In genomic region chr16:2237552-2238395, GRCh38 we compare ENCODE assay signal across 16 cellular contexts. TPM values are rescaled to one million over a fixed set of nuclear protein-coding genes. Genes with fewer than 3 reads are reported as not detected.
DNase-seq lines count a peak whose midpoint lies in the region; ATAC-seq, FAIRE-seq and TF ChIP-seq lines count a peak whose summit lies in the region.
"Had no signal": no experiment of that assay in that cellular context is flagged by ENCODE, and none has a peak within 500 bp of the region (broad histone marks: within the 10 kb centered on the region; RNA-seq: fewer than 3 reads in every experiment).

No MANE protein-coding gene starts in this region.

- no peak overlapping the region for H3K4me3 ChIP-seq in lower lobe of right lung

- H3K4me1 Mint-ChIP-seq in H9: peaks cover 0 to 3% of the 10 kb centered on the region in 2 experiments; a peak in 1 of 4 replicates

- no peak overlapping the region for H3K27ac Mint-ChIP-seq in H9
- H3K27ac Mint-ChIP-seq: stimulated activated naive B cell treated with anti-CD40 and anti-IgM and Interleukin-4, amounts not matched to agents 10 μg/mL and 1 μg/mL and 100 μg/mL, for 72 hours had no signal

- no peaks in the 10 kb centered on the region for H3K79me1 ChIP-seq in H9 (ENCODE audit: insufficient read depth, low read depth, low read length, poor library complexity, severe bottlenecking)

- intact Hi-C loops in lower lobe of right lung (cut with DNase I): no loop called here

- DNase-seq in AG08396 (ENCODE audit: low spot score) (peak; percentile 22), H9 (peak; percentile 68), lower lobe of right lung (no peak), GM12892 (ENCODE audit: insufficient read length) (no peak), HT-29 (ENCODE audit: low spot score) (no peak)
- DNase-seq: BE2C; DMS79 treated with DMSO at 0.1 percent for 48 hours; NCI-H1436 treated with DMSO at 0.1 percent for 48 hours; NCI-H526 treated with DMSO at 0.1 percent for 48 hours; stimulated activated CD4-positive, alpha-beta T cell treated with anti-CD3 and anti-CD28 coated beads, Interleukin-2, amount 100 ng/mL, for 48 hours; stimulated activated naive B cell treated with anti-CD40 and anti-IgM and Interleukin-4, amounts not matched to agents 10 μg/mL and 1 μg/mL and 100 μg/mL, for 72 hours; WERI-Rb-1 had no signal

- H3K56ac ChIP-seq in H9 (ENCODE audit: insufficient read length, low read depth, low read length): no peak overlapping the region

- H3K9ac ChIP-seq in H9 (ENCODE audit: extremely low read depth, insufficient read length, low read length): no peak overlapping the region
- H3K9ac ChIP-seq: KMS-11 had no signal

- peak overlapping the region; percentile 42 to 59; a peak in 4 of 5 replicates for H3K4me3 Mint-ChIP-seq in H9
- H3K4me3 Mint-ChIP-seq: stimulated activated naive B cell treated with anti-CD40 and anti-IgM and Interleukin-4, amounts not matched to agents 10 μg/mL and 1 μg/mL and 100 μg/mL, for 72 hours had no signal

- H3K4me1 ChIP-seq in H9 (ENCODE audit: insufficient read depth, low read length): no peaks in the 10 kb centered on the region
- H3K4me1 ChIP-seq in lower lobe of right lung: peaks cover 25% of the 10 kb centered on the region
- H3K4me1 ChIP-seq: BE2C had no signal

- H3K36me3 Mint-ChIP-seq in H9 (ENCODE audit: insufficient read depth in 1 of 3, low read depth in 3 of 3): peaks cover 4 to 33% (median 12%) of the 10 kb centered on the region in 3 experiments; a peak in 5 of 7 replicates

- no peak overlapping the region for H2BK20ac ChIP-seq in H9 (ENCODE audit: low read depth, low read length, poor library complexity, severe bottlenecking)

- no peak overlapping the region for H3K27ac ChIP-seq in H9 (ENCODE audit: insufficient read length, low read depth, low read length)
- H3K27ac ChIP-seq in lower lobe of right lung: no peak overlapping the region
- H3K27ac ChIP-seq: KMS-11 had no signal

- FAIRE-seq in GM12892 (lab: Jason Lieb, UNC): no peak

- H2BK5ac ChIP-seq in H9 (ENCODE audit: insufficient read length, low read length): no peak overlapping the region

- TF ChIP-seq POLR2A in GM12892 (IDR thresholded peaks at IDR 0.05; ENCODE audit: low read depth, low read length): no peak

- H2BK15ac ChIP-seq in H9 (ENCODE audit: low read depth, low read length): no peak overlapping the region

- H2AFZ ChIP-seq in H9 (ENCODE audit: low read length): no peak overlapping the region

- no peak overlapping the region for H3K23ac ChIP-seq in H9 (ENCODE audit: insufficient read length, low read depth, low read length)

- peaks cover 2% of the 10 kb centered on the region; the same call in 1 of the 2 replicates for H3K27me3 ChIP-seq in H9 (ENCODE audit: insufficient read depth, low read length)
- peaks cover 30% of the 10 kb centered on the region for H3K27me3 ChIP-seq in lower lobe of right lung (ENCODE audit: low read depth)
- H3K27me3 ChIP-seq: BE2C had no signal

- no peak overlapping the region for H3K18ac ChIP-seq in H9 (ENCODE audit: insufficient read length, low read depth, low read length)

- H3K4ac ChIP-seq in H9 (ENCODE audit: low read depth, low read length): no peak overlapping the region

- no peak overlapping the region for H3T11ph ChIP-seq in H9 (ENCODE audit: low read length)

- no peaks in the 10 kb centered on the region for H4K20me1 ChIP-seq in H9 (ENCODE audit: control insufficient read depth, insufficient read depth, insufficient read length)

- H3K9me3 ChIP-seq in H9 (ENCODE audit: control insufficient read depth, low read depth, low read length) (no peaks in the 10 kb centered on the region), lower lobe of right lung (no peaks in the 10 kb centered on the region)
- H3K9me3 ChIP-seq: BE2C had no signal

- no peaks in the 10 kb centered on the region for H3K79me2 ChIP-seq in H9 (ENCODE audit: insufficient read depth, low read length)

- no peak overlapping the region for H2BK12ac ChIP-seq in H9 (ENCODE audit: insufficient read length, low read depth, low read length)

- H3K27me3 Mint-ChIP-seq in H9 (ENCODE audit: low read depth): peaks cover 16% of the 10 kb centered on the region
- H3K27me3 Mint-ChIP-seq: stimulated activated naive B cell treated with anti-CD40 and anti-IgM and Interleukin-4, amounts not matched to agents 10 μg/mL and 1 μg/mL and 100 μg/mL, for 72 hours had no signal

- no peak overlapping the region for H3K14ac ChIP-seq in H9 (ENCODE audit: insufficient read depth, low read length)

- no peak overlapping the region for H4K5ac ChIP-seq in H9 (ENCODE audit: insufficient read length, low read depth, low read length)

- TF ChIP-seq CTCF in H9 (conservative IDR thresholded peaks at IDR 0.05): no peak
- no peak for TF ChIP-seq CTCF in lower lobe of right lung (IDR thresholded peaks at IDR 0.05)

- no peak overlapping the region for H2BK120ac ChIP-seq in H9 (ENCODE audit: low read depth, low read length, poor library complexity, severe bottlenecking)

- peaks cover 13% of the 10 kb centered on the region for H3K23me2 ChIP-seq in H9 (ENCODE audit: insufficient read length, low read depth, low read length, poor library complexity, severe bottlenecking)

- peak overlapping the region; percentile 67 for H3K4me2 ChIP-seq in H9 (ENCODE audit: insufficient read depth, insufficient read length, low read length)
- H3K4me2 ChIP-seq: KMS-11 had no signal

- H3K36me3 ChIP-seq in lower lobe of right lung: peaks cover 49% of the 10 kb centered on the region

- WGBS in H9 (ENCODE audit: extremely low coverage, insufficient read length, low lambda C conversion rate): no CpG with 5 or more reads among the region's 66 CpGs

- ATAC-seq in esophagus mucosa: peak; percentile 7
- peak; percentile 16 to 28 for ATAC-seq in lower lobe of right lung
- ATAC-seq in activated CD4-positive, CD25-positive, alpha-beta regulatory T cell treated with anti-CD3 and anti-CD28 coated beads, Interleukin-2, amount 50 U/mL, for 24 hours: no peak
- ATAC-seq in GM21515 (IDR thresholded peaks at IDR 0.05; ENCODE audit: unreplicated experiment): no peak
- ATAC-seq: stimulated activated naive B cell treated with anti-CD40 and anti-IgM and Interleukin-4, amounts not matched to agents 10 μg/mL and 1 μg/mL and 100 μg/mL, for 72 hours had no signal

- no peak overlapping the region for H2AK5ac ChIP-seq in H9 (ENCODE audit: insufficient read length, low read length)

- no peaks in the 10 kb centered on the region; a peak in 1 of 5 replicates for H3K9me3 Mint-ChIP-seq in H9
- H3K9me3 Mint-ChIP-seq: stimulated activated naive B cell treated with anti-CD40 and anti-IgM and Interleukin-4, amounts not matched to agents 10 μg/mL and 1 μg/mL and 100 μg/mL, for 72 hours had no signal

- H4K91ac ChIP-seq in H9 (ENCODE audit: insufficient read length, low read depth, low read length): no peak overlapping the region

- H4K8ac ChIP-seq in H9 (replicated peaks; ENCODE audit: insufficient read length, low read depth, low read length): no peak overlapping the region

RNA-seq across cellular contexts. Expression of gene DNASE1L2, which starts 1.5 kb away (rescaled TPM):
- total RNA-seq in H9 (2021) (2.5 TPM in 2 replicates), esophagus mucosa (0.12 TPM), lower lobe of right lung (2.0 TPM)
- polyA plus RNA-seq in GM12892 (2012; ENCODE audit: missing spikeins): 0.51 TPM
- 0.99 and 3.1 TPM in 2 replicates for total RNA-seq in HT-29 (2014; rRNA removed; shearing (Covaris generic))

RNA-seq across cellular contexts. Expression of gene ECI1, which starts 13.6 kb away (rescaled TPM):
- total RNA-seq in H9 (2021) (90.0 and 95.4 TPM in 2 replicates), esophagus mucosa (65.8 TPM), lower lobe of right lung (50.4 TPM)
- polyA plus RNA-seq in GM12892 (2012; ENCODE audit: missing spikeins): 13.5 TPM
- 160 and 162 TPM in 2 replicates for total RNA-seq in HT-29 (2014; rRNA removed; shearing (Covaris generic))

RNA-seq across cellular contexts. Expression of gene E4F1, which starts 14.4 kb away (rescaled TPM):
- 35.9 and 37.6 TPM in 2 replicates for total RNA-seq in H9 (2021)
- total RNA-seq in esophagus mucosa: 10.7 TPM
- 21.0 TPM for total RNA-seq in lower lobe of right lung
- 4.2 TPM for polyA plus RNA-seq in GM12892 (2012; ENCODE audit: missing spikeins)
- total RNA-seq in HT-29 (2014; rRNA removed; shearing (Covaris generic)): 83.8 and 87.2 TPM in 2 replicates

RNA-seq across cellular contexts. Expression of gene PGP, which starts 23.1 kb away (rescaled TPM):
- total RNA-seq in H9 (2021) (37.4 and 38.3 TPM in 2 replicates), esophagus mucosa (6.6 TPM), lower lobe of right lung (13.3 TPM)
- polyA plus RNA-seq in GM12892 (2012; ENCODE audit: missing spikeins): 7.5 TPM
- 82.0 and 98.7 TPM in 2 replicates for total RNA-seq in HT-29 (2014; rRNA removed; shearing (Covaris generic))

RNA-seq across cellular contexts. Expression of gene BRICD5, which starts 27.1 kb away (rescaled TPM):
- total RNA-seq in H9 (2021) (10.8 and 11.9 TPM in 2 replicates), esophagus mucosa (0.36 TPM), lower lobe of right lung (7.8 TPM)
- polyA plus RNA-seq in GM12892 (2012; ENCODE audit: missing spikeins): 1.0 TPM
- 33.6 and 34.6 TPM in 2 replicates for total RNA-seq in HT-29 (2014; rRNA removed; shearing (Covaris generic))

Comparison
In these comparisons a context has a peak if more than half of its experiments do, and no peak if none do; other contexts are left out.
1. DNase-seq: peak in AG08396 (single experiment) and H9 (single experiment); none in lower lobe of right lung (single experiment), GM12892 (single experiment) and HT-29 (single experiment).
2. ATAC-seq: peak in esophagus mucosa (single experiment) and lower lobe of right lung (2 of 2); none in activated CD4-positive, CD25-positive, alpha-beta regulatory T cell treated with anti-CD3 and anti-CD28 coated beads, Interleukin-2, amount 50 U/mL, for 24 hours (0 of 2) and GM21515 (single experiment).